Comparison of ENCODE assay signal across 31 cellular contexts in the genomic region with DNA sequence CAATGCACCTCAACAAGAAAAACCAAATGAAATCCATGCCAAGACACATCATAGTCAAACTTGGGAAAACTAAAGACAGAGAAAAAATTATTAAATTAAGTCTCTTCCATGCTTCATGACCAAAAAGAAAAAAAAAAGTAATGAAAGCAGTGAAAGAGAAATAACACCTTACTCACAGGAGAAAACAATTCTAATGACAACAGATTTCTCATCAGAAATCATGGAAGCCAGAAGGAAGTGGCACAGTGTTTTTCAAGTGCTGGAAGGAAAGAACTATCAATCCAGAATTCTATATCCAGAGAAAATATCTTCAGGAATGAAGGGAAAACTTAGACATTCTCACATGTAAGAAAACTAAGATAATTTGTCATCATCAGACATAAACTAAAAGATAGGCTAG.
"Had no signal": no experiment of that assay in that cellular context is flagged by ENCODE, and none has a peak within 500 bp of the region (broad histone marks: within the 10 kb centered on the region; RNA-seq: fewer than 3 reads in every experiment).

No MANE protein-coding gene starts in this region.

- H3K9ac ChIP-seq: neural progenitor cell, parathyroid adenoma had no signal

- DNase-seq: natural killer cell; occipital lobe; ovary; posterior cingulate gyrus; psoas muscle; right cardiac atrium; spleen; stimulated activated CD4-positive, alpha-beta T cell treated with anti-CD3 and anti-CD28 coated beads, Interleukin-12 subunit alpha, Interleukin-12 subunit beta, amount 100 ng/mL, for 4 hours; stimulated activated CD4-positive, alpha-beta T cell treated with anti-CD3 and anti-CD28 coated beads, Interleukin-1b, Interleukin-23, amount 100 ng/mL, for 48 hours; stimulated activated CD4-positive, alpha-beta T cell treated with anti-CD3 and anti-CD28 coated beads, Interleukin-4, amount 100 ng/mL, for 1 hour; stimulated activated CD4-positive, alpha-beta T cell treated with anti-CD3 and anti-CD28 coated beads, Interleukin-4, amount 100 ng/mL, for 4 hours; stimulated activated CD8-positive, alpha-beta memory T cell treated with anti-CD3 and anti-CD28 coated beads, Interleukin-4, amount 100 ng/mL, for 48 hours; stimulated activated naive CD4-positive, alpha-beta T cell; stimulated activated naive CD8-positive, alpha-beta T cell treated with anti-CD3 and anti-CD28 coated beads, Interleukin-15, amount 100 ng/mL, for 72 hours; stimulated activated naive CD8-positive, alpha-beta T cell treated with anti-CD3 and anti-CD28 coated beads, Interleukin-15, Interleukin-2, amounts not matched to agents 100 U/mL and 50 U/mL, for 24 hours; substantia nigra; testis; tibial artery; transverse colon; upper lobe of right lung had no signal

- H3K4me1 ChIP-seq: neural progenitor cell, parathyroid adenoma, suprapubic skin, upper lobe of right lung, vagina had no signal

- H3K4me3 ChIP-seq: neural progenitor cell, ovary, psoas muscle, skin epidermis, smooth muscle cell, spleen, suprapubic skin, testis, tibial artery, transverse colon, upper lobe of right lung, vagina had no signal

- ATAC-seq: natural killer cell; psoas muscle; right cardiac atrium; sciatic nerve; stimulated activated memory B cell treated with anti-CD40 and anti-IgM and Interleukin-4, amounts not matched to agents 10 μg/mL and 1 μg/mL and 100 μg/mL, for 72 hours; stimulated activated naive CD8-positive, alpha-beta T cell treated with anti-CD3 and anti-CD28 coated beads, Interleukin-15, amount 100 ng/mL, for 72 hours; stimulated activated naive CD8-positive, alpha-beta T cell treated with anti-CD3 and anti-CD28 coated beads, Interleukin-15, Interleukin-2, amounts not matched to agents 100 U/mL and 50 U/mL, for 24 hours; upper lobe of right lung had no signal

- H3K27ac ChIP-seq: neural progenitor cell, ovary, parathyroid adenoma, psoas muscle, skin epidermis, spleen, suprapubic skin, testis, tibial artery, transverse colon, upper lobe of right lung, vagina had no signal

- H3K27ac Mint-ChIP-seq: natural killer cell; nephron; neural progenitor cell; progenitor cell of endocrine pancreas; stimulated activated memory B cell treated with anti-CD40 and anti-IgM and Interleukin-4, amounts not matched to agents 10 μg/mL and 1 μg/mL and 100 μg/mL, for 72 hours; stimulated activated naive CD8-positive, alpha-beta T cell treated with anti-CD3 and anti-CD28 coated beads, Interleukin-15, amount 100 ng/mL, for 72 hours; type B pancreatic cell had no signal

- H3K27me3 Mint-ChIP-seq: stimulated activated memory B cell treated with anti-CD40 and anti-IgM and Interleukin-4, amounts not matched to agents 10 μg/mL and 1 μg/mL and 100 μg/mL, for 72 hours; stimulated activated naive CD8-positive, alpha-beta T cell treated with anti-CD3 and anti-CD28 coated beads, Interleukin-15, amount 100 ng/mL, for 72 hours; type B pancreatic cell had no signal

- H3K27me3 ChIP-seq: neural progenitor cell, ovary, suprapubic skin, testis, tibial artery, transverse colon, upper lobe of right lung, vagina had no signal

- H2AFZ ChIP-seq: neural progenitor cell, parathyroid adenoma had no signal

- H3K4me1 Mint-ChIP-seq: natural killer cell; stimulated activated naive CD8-positive, alpha-beta T cell treated with anti-CD3 and anti-CD28 coated beads, Interleukin-15, amount 100 ng/mL, for 72 hours had no signal

- H3K4me2 ChIP-seq: neural progenitor cell, smooth muscle cell had no signal

- H3K9me3 Mint-ChIP-seq: natural killer cell, type B pancreatic cell had no signal

- H3K4me3 Mint-ChIP-seq: natural killer cell; nephron; neural progenitor cell; stimulated activated memory B cell treated with anti-CD40 and anti-IgM and Interleukin-4, amounts not matched to agents 10 μg/mL and 1 μg/mL and 100 μg/mL, for 72 hours; stimulated activated naive CD8-positive, alpha-beta T cell treated with anti-CD3 and anti-CD28 coated beads, Interleukin-15, amount 100 ng/mL, for 72 hours; type B pancreatic cell had no signal

- H3K9me3 ChIP-seq: ovary, psoas muscle, suprapubic skin, testis, upper lobe of right lung, vagina had no signal

- H3K36me3 ChIP-seq: neural progenitor cell, ovary, spleen, suprapubic skin, tibial artery, transverse colon, upper lobe of right lung, vagina had no signal

- H3K79me2 ChIP-seq: parathyroid adenoma had no signal

- H3K36me3 Mint-ChIP-seq: natural killer cell, neural progenitor cell, type B pancreatic cell had no signal
